32 cellular contexts compared by ENCODE assay signal in genomic region chr10:101562231-101562630, GRCh38.
"Had no signal": no experiment of that assay in that cellular context is flagged by ENCODE, and none has a peak within 500 bp of the region (broad histone marks: within the 10 kb centered on the region; RNA-seq: fewer than 3 reads in every experiment).

No MANE protein-coding gene starts in this region.

- DNase-seq: activated CD4-positive, alpha-beta T cell treated with anti-CD3 and anti-CD28 coated beads for 1 hour; activated CD4-positive, alpha-beta T cell treated with anti-CD3 and anti-CD28 coated beads, Interleukin-2, amount 50 U/mL, for 1 hour; activated naive CD4-positive, alpha-beta T cell treated with Interleukin-2 at 50 U/mL for 16 hours; activated T-cell treated with anti-CD3 and anti-CD28 coated beads, Interleukin-2, amount 50 U/mL, for 48 hours; anterior cingulate cortex; effector memory CD4-positive, alpha-beta T cell; erythroblast; gastrocnemius medialis; glutamatergic neuron; left cardiac atrium; left ventricle myocardium superior; occipital lobe; posterior cingulate gyrus; small intestine; stimulated activated CD4-positive, alpha-beta T cell treated with anti-CD3 and anti-CD28 coated beads, Interleukin-1b, Interleukin-23, amount 100 ng/mL, for 48 hours; stimulated activated CD4-positive, alpha-beta T cell treated with anti-CD3 and anti-CD28 coated beads, Interleukin-4, amount 100 ng/mL, for 4 hours; stimulated activated CD8-positive, alpha-beta memory T cell treated with anti-CD3 and anti-CD28 coated beads, Interleukin-4, amount 100 ng/mL, for 48 hours; stimulated activated naive CD8-positive, alpha-beta T cell treated with anti-CD3 and anti-CD28 coated beads, Interleukin-15, amount 100 ng/mL, for 72 hours; substantia nigra; T-helper 2 cell; upper lobe of left lung had no signal

- H3K36me3 ChIP-seq: gastrocnemius medialis, upper lobe of left lung, vagina had no signal

- ATAC-seq: gastrocnemius medialis; left cardiac atrium; left ventricle myocardium superior; sciatic nerve; SK-N-SH treated with all-trans-retinoic acid at 6 μM for 48 hours; stimulated activated memory B cell treated with anti-CD40 and anti-IgM and Interleukin-4, amounts not matched to agents 10 μg/mL and 1 μg/mL and 100 μg/mL, for 72 hours; stimulated activated naive CD8-positive, alpha-beta T cell treated with anti-CD3 and anti-CD28 coated beads, Interleukin-15, amount 100 ng/mL, for 72 hours; WTC11 had no signal

- H3K9me3 ChIP-seq: gastrocnemius medialis, upper lobe of left lung, vagina had no signal

- H3K27ac Mint-ChIP-seq: activated naive CD8-positive, alpha-beta T cell; activated T-helper 2 cell treated with anti-CD3 and anti-CD28 coated beads, Interferon-gamma antibody, Interleukin-2, Interleukin-4, amounts not matched to agents 10 μg/mL and 5 μg/mL and 100 μg/mL, durations not matched to agents 14 hours and 24 hours and 36 hours; stimulated activated memory B cell treated with anti-CD40 and anti-IgM and Interleukin-4, amounts not matched to agents 10 μg/mL and 1 μg/mL and 100 μg/mL, for 72 hours; WTC11 had no signal

- H3K4me3 Mint-ChIP-seq: activated naive CD8-positive, alpha-beta T cell; central memory CD8-positive, alpha-beta T cell; stimulated activated memory B cell treated with anti-CD40 and anti-IgM and Interleukin-4, amounts not matched to agents 10 μg/mL and 1 μg/mL and 100 μg/mL, for 72 hours; stimulated activated naive CD8-positive, alpha-beta T cell treated with anti-CD3 and anti-CD28 coated beads, Interleukin-15, amount 100 ng/mL, for 72 hours; WTC11 had no signal

- H3K27ac ChIP-seq: gastrocnemius medialis, upper lobe of left lung, vagina had no signal

- FAIRE-seq: bronchial epithelial cell, islet of Langerhans, small intestine had no signal

- H3K4me3 ChIP-seq: gastrocnemius medialis, upper lobe of left lung, vagina had no signal

- H3K36me3 Mint-ChIP-seq: activated naive CD8-positive, alpha-beta T cell; stimulated activated memory B cell treated with anti-CD40 and anti-IgM and Interleukin-4, amounts not matched to agents 10 μg/mL and 1 μg/mL and 100 μg/mL, for 72 hours; WTC11 had no signal

- H3K9me3 Mint-ChIP-seq: activated T-helper 2 cell treated with anti-CD3 and anti-CD28 coated beads, Interferon-gamma antibody, Interleukin-2, Interleukin-4, amounts not matched to agents 10 μg/mL and 5 μg/mL and 100 μg/mL, durations not matched to agents 14 hours and 24 hours and 36 hours; central memory CD8-positive, alpha-beta T cell; neural crest cell; stimulated activated memory B cell treated with anti-CD40 and anti-IgM and Interleukin-4, amounts not matched to agents 10 μg/mL and 1 μg/mL and 100 μg/mL, for 72 hours; stimulated activated naive CD8-positive, alpha-beta T cell treated with anti-CD3 and anti-CD28 coated beads, Interleukin-15, amount 100 ng/mL, for 72 hours; WTC11 had no signal
